ENCODE assay signal across 8 cellular contexts in the genomic region with DNA sequence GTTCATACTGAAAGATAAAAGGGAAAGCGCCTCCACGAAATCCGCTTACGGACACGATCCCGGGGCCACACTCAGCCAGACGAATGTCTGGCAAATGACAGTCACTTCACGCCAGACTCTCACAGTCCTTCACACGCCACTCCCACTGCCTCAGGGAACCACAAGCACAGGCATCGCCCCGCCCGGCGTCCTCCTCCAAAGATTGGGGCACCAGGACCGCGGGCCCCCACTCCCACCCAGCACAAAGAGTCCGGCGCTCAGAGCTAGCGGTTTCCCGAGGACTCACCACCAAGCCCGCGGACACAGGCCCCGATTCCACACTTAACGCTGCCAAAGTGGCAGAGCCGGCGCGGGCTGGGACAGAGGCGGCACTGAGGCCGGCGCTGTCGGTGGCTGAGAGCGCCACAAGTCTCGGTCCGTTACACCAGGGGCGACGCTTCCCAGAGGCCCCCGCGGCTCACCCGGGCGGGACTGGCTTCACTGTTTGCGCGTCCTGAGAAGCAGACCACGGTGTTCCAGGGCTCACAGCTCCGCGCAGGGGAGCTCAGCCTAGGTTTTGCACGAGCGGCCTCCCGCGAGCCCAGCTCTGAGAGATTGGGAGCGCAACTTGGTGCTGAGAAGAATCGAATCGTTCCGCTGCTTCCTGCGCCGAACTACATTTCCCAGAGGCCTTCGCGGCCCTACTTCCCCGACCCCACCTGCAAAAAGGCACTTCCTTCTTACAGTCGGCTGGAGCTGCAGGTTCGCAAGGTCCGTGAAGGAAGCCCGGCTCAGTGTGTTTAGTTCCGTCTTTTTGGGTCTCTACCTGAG. TPM values are rescaled to one million over a fixed set of nuclear protein-coding genes. Genes with fewer than 3 reads are reported as not detected.
DNase-seq lines count a peak whose midpoint lies in the region; ATAC-seq and TF ChIP-seq lines count a peak whose summit lies in the region.

Gene ZNF569, minus strand, starts transcription at position 647 of the 810 bp plus-strand sequence. CDS start 22,523 bp downstream, outside the sequence.

- no peaks in the 10 kb centered on the region for H3K27me3 Mint-ChIP-seq in neural crest cell (ENCODE audit: low read depth)

- H3K9ac ChIP-seq in DND-41 (ENCODE audit: low read depth, low read length): peak within 1 kb of the TSS; percentile 77

- intact Hi-C loops in stomach (cut with DNase I; ENCODE audit: low total_unique reads): loop anchor here (10.0 kb wide), 1 partner anchor 92 kb away; the partner anchor contains the start of gene ZNF527

- H3K79me2 ChIP-seq in DND-41 (ENCODE audit: insufficient read depth, low read length): peaks cover 80% of the 10 kb centered on the region

- H3K27me3 ChIP-seq in DND-41 (ENCODE audit: insufficient read depth, low read length, poor library complexity) (no peaks in the 10 kb centered on the region), foreskin keratinocyte (no peaks in the 10 kb centered on the region), stomach (no peaks in the 10 kb centered on the region)

- peak within 1 kb of the TSS; percentile 99 for H3K4me3 Mint-ChIP-seq in neural crest cell

- H3K9me3 Mint-ChIP-seq in neural crest cell: peaks cover 10% of the 10 kb centered on the region

- peak within 1 kb of the TSS; percentile 95 for H3K27ac Mint-ChIP-seq in neural crest cell (ENCODE audit: unreplicated experiment)

- H3K4me3 ChIP-seq in DND-41 (ENCODE audit: low read depth in 1 of 2, low read length in 2 of 2): peak within 1 kb of the TSS; percentile 68 to 84
- H3K4me3 ChIP-seq in stomach: peak within 1 kb of the TSS; percentile 68 to 98 (median 89)

- no peak for TF ChIP-seq POLR2A in stomach (IDR thresholded peaks at IDR 0.05)

- TF ChIP-seq CTCF in DND-41 (IDR thresholded peaks at IDR 0.05; ENCODE audit: borderline replicate concordance, extremely low read depth, low read length, poor library complexity, severe bottlenecking) (peak; percentile 4), foreskin keratinocyte (conservative IDR thresholded peaks at IDR 0.05) (no peak), neural crest cell (conservative IDR thresholded peaks at IDR 0.05) (no peak), stomach (IDR thresholded peaks at IDR 0.05) (no peak)

- H3K27ac ChIP-seq in DND-41 (ENCODE audit: low read length) (peak within 1 kb of the TSS; percentile 96), foreskin keratinocyte (no peak within 1 kb of the TSS), stomach (peak within 1 kb of the TSS; percentile 81 to 90 (median 86))

- DNase-seq in DND-41: peak; percentile 92
- DNase-seq in Kasumi-1 (lab: John Stamatoyannopoulos, UW): peak; percentile 95 to 96
- peak; percentile 96 to 97 for DNase-seq in SHP77 (lab: John Stamatoyannopoulos, UW)
- DNase-seq in activated gamma-delta T cell treated with anti-CD3 and anti-CD28 coated beads, Interleukin-2, amount 50 U/mL, for 16 hours (ENCODE audit: low read depth): peak; percentile 77
- DNase-seq in foreskin keratinocyte: peak; percentile 89 to 95
- peak; percentile 70 for DNase-seq in neural crest cell (ENCODE audit: low read depth, low spot score)
- DNase-seq in stomach: peak; percentile 90

- H3K4me1 ChIP-seq in DND-41 (ENCODE audit: insufficient read depth, low read length) (peaks cover 44% of the 10 kb centered on the region), foreskin keratinocyte (peaks cover 3% of the 10 kb centered on the region), stomach (peaks cover 4 to 37% (median 30%) of the 10 kb centered on the region in 4 donors)

- 0 to 1% (median 0%) methylated on average over 34 to 62 of the region's 62 CpGs for WGBS in stomach, 5 donors

- ATAC-seq in DND-41 (ENCODE audit: insufficient read depth, low read depth) (peak; percentile 68), GM21825 (IDR thresholded peaks at IDR 0.05; ENCODE audit: unreplicated experiment) (peak; percentile 58), foreskin keratinocyte (peak; percentile 72)

- no peaks in the 10 kb centered on the region for H4K20me1 ChIP-seq in DND-41 (ENCODE audit: insufficient read depth, low read length)

- H3K36me3 Mint-ChIP-seq in neural crest cell (ENCODE audit: low read depth): peaks cover 33% of the 10 kb centered on the region

- H3K4me1 Mint-ChIP-seq in neural crest cell: peaks cover 33% of the 10 kb centered on the region

- H3K36me3 ChIP-seq in DND-41 (ENCODE audit: insufficient read depth, low read length): peaks cover 44% of the 10 kb centered on the region
- H3K36me3 ChIP-seq in stomach: peaks cover 3 to 39% (median 39%) of the 10 kb centered on the region in 4 donors

- H3K4me2 ChIP-seq in DND-41 (ENCODE audit: insufficient read depth, low read length): peak within 1 kb of the TSS; percentile 82

- peaks cover 23% of the 10 kb centered on the region for H3K9me3 ChIP-seq in DND-41 (ENCODE audit: insufficient read depth, low read length, severe bottlenecking)
- H3K9me3 ChIP-seq in stomach: peaks cover 0 to 27% (median 12%) of the 10 kb centered on the region in 4 donors

- H2AFZ ChIP-seq in DND-41 (ENCODE audit: low read depth, low read length): peak within 1 kb of the TSS; percentile 92

- TF ChIP-seq EP300 in stomach (IDR thresholded peaks at IDR 0.05): no peak

RNA-seq across cellular contexts. Expression of gene ZNF569, which starts in this region (rescaled TPM):
- 3.8 and 4.0 TPM in 2 replicates for total RNA-seq in foreskin keratinocyte
- 1.1 and 1.3 TPM in 2 replicates for polyA plus RNA-seq in foreskin keratinocyte
- total RNA-seq in neural crest cell: 9.9 and 12.6 TPM in 2 replicates
- 10 to 100 TPM in 1 of 5 donors, 1 to 10 TPM in 2, not detected in 2; 2.0 to 25.4 (median 7.2) TPM for total RNA-seq in stomach
- polyA plus RNA-seq in stomach: 1 to 10 TPM; 1.7 to 2.6 (median 2.1) TPM
